In the genomic region with DNA sequence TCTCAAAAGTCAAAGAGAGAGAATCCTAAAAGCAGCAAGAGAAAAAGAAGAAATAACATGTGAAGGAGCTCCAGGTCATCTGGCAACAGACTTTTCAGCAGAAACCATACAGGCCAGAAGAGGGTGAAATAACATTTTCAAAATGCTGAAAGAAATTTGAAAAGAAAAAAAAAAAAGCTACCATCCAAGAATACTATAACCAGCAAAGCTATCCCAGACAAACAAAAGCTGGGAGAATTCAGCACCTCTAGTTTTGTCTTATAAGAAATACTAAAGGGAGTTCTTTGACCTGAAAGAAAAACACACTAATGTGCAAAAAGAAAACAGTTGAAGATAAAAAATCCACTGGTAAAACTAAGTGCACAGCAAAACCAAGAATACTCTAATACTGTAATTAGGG, we compare ENCODE assay signal across 10 cellular contexts.
"Had no signal": no experiment of that assay in that cellular context is flagged by ENCODE, and none has a peak within 500 bp of the region (broad histone marks: within the 10 kb centered on the region; RNA-seq: fewer than 3 reads in every experiment).

No MANE protein-coding gene starts in this region.

- H3K4me1 Mint-ChIP-seq: GM23338, H9, IgD-negative memory B cell had no signal

- H3K27me3 Mint-ChIP-seq: IgD-negative memory B cell had no signal

- H3K4me3 Mint-ChIP-seq: GM23338, H9, HFFc6, IgD-negative memory B cell had no signal

- H3K4me3 ChIP-seq: GM23338 had no signal

- H3K9ac ChIP-seq: KMS-11 had no signal

- H3K27ac ChIP-seq: KMS-11 had no signal

- H3K27ac Mint-ChIP-seq: GM23338, H9, HFFc6, IgD-negative memory B cell had no signal

- DNase-seq: H9, HCEC 1CT, HFFc6, KBM-7 had no signal

- FAIRE-seq: H1, H54, HTR-8/SVneo had no signal

- ATAC-seq: GM23338 had no signal
